In the genomic region with DNA sequence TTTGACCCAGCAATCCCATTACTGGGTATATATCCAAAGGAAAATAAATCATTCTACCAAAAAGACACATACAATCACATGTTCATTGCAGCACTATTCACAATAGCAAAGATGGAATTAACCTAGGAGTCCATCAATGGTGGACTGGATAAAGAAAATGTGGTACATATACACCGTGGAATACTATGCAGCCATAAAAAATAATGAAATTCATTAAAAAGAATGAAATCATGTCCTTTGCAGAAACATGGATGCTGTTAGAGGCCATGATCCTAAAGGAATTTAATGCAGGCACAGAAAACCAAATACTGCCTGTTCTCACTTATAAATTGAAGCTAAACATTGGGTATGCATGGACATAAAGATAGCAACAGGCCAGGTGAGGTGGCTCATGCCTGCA, we compare ENCODE assay signal across 11 cellular contexts.
"Had no signal": no experiment of that assay in that cellular context is flagged by ENCODE, and none has a peak within 500 bp of the region (broad histone marks: within the 10 kb centered on the region; RNA-seq: fewer than 3 reads in every experiment).

No MANE protein-coding gene starts in this region.

- H3K4me1 Mint-ChIP-seq: GM23338, H9 had no signal

- DNase-seq: GM23248, GOT3, H7, H9, HCEC 1CT, HFFc6 had no signal

- H3K36me3 ChIP-seq: HAP-1 had no signal

- H3K9me3 ChIP-seq: HAP-1 had no signal

- H3K4me3 Mint-ChIP-seq: GM23338, H9, HFFc6 had no signal

- H3K9ac ChIP-seq: GM23248 had no signal

- ATAC-seq: GM23338, HCT116 had no signal

- H3K27ac Mint-ChIP-seq: GM23338, H9, HFFc6 had no signal

- H3K4me1 ChIP-seq: HAP-1 had no signal

- H3K9me3 Mint-ChIP-seq: GM23338, H9, HFFc6 had no signal

- H3K4me2 ChIP-seq: GM23338 had no signal

- H2AFZ ChIP-seq: GM23248, GM23338 had no signal

- FAIRE-seq: H1, H54 had no signal

- H3K27ac ChIP-seq: GM23248 had no signal

- H3K4me3 ChIP-seq: GM23248, GM23338, HAP-1 had no signal
